24 cellular contexts compared by ENCODE assay signal in the genomic region with DNA sequence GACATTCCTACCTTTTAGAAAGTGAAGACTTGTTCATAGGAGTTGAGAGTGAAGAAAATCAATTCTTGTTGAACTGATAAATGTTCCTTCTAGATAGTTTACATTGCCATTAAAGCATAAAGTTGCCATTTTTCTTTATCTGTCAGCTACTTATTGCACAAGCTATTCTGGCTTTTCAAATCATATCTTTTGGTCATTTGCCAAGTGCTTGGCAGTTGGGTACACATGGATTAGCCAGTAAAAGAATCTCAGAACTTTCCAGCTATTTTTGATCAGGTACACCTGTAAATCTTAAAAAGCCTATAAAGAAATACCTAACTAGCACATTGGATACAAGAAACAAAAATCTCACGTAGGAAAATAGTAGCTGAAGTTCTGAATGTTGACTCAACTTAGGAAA. TPM values are rescaled to one million over a fixed set of nuclear protein-coding genes. Genes with fewer than 3 reads are reported as not detected.
"Had no signal": no experiment of that assay in that cellular context is flagged by ENCODE, and none has a peak within 500 bp of the region (broad histone marks: within the 10 kb centered on the region; RNA-seq: fewer than 3 reads in every experiment).

No MANE protein-coding gene starts in this region.

- DNase-seq: IMR-90, Karpas-422, KG1, MG63, NCI-H1092, NCI-H1105 treated with DMSO at 0.1 percent for 48 hours, NCI-H1417 treated with DMSO at 0.1 percent for 48 hours, NCI-H146, NCI-H1694 treated with DMSO at 0.1 percent for 48 hours, NCI-H1930, NCI-H2081, NCI-H2171, NCI-H226, NCI-H446, NCI-H510A, NCI-H524 treated with DMSO at 0.1 percent for 48 hours, NCI-H69, NCI-H774, PC-9, Peyer's patch, Right ventricle myocardium superior, SIG-M5 had no signal

- H3K4me3 ChIP-seq: MG63, PC-9, Peyer's patch, SJSA1, SK-N-MC had no signal

- H3K4me2 ChIP-seq: PC-9 had no signal

- H3K27ac ChIP-seq: PC-9, Peyer's patch, SJSA1, SK-N-MC had no signal

- H3K4me1 ChIP-seq: Peyer's patch, SJSA1 had no signal

- H3K36me3 ChIP-seq: MG63, Peyer's patch, SJSA1 had no signal

- H3K9me3 ChIP-seq: MG63, Peyer's patch, SJSA1 had no signal

- H3K27me3 ChIP-seq: MG63, Peyer's patch, SJSA1 had no signal

RNA-seq across cellular contexts. Expression of a gene that starts 56.4 kb away (rescaled TPM):
- total RNA-seq: SJSA1 had no signal
